23 cellular contexts compared by ENCODE assay signal in the genomic region with DNA sequence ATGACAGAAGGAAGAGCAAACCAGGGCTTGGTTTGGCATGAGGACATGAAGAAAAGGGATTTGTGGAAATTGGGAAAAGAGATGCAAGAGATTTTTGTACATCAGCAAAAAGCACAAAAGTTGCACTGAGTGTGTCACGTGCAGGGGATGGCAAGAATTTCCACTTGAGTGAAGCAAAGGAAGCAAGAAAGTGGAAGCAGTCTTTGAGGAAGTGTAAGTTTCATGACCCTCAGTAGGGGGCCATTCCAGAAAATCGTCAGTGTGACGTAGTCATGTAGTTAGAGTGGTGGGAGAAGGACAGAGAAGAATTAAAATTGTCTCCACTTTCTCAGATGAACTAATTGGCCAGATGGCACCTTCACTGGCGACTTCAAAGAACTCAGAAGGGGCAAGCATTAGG.
A peak's percentile ranks its signal among the peaks of the same experiment; 100 is the strongest.
DNase-seq lines count a peak whose midpoint lies in the region; ATAC-seq and TF ChIP-seq lines count a peak whose summit lies in the region.
"Had no signal": no experiment of that assay in that cellular context is flagged by ENCODE, and none has a peak within 500 bp of the region (broad histone marks: within the 10 kb centered on the region; RNA-seq: fewer than 3 reads in every experiment).

No MANE protein-coding gene starts in this region.

- peaks cover 2% of the 10 kb centered on the region for H3K27me3 Mint-ChIP-seq in GM23338 (ENCODE audit: insufficient read depth, low read depth, poor library complexity)
- no peaks in the 10 kb centered on the region for H3K27me3 Mint-ChIP-seq in stimulated activated memory B cell treated with anti-CD40 and anti-IgM and Interleukin-4, amounts not matched to agents 10 μg/mL and 1 μg/mL and 100 μg/mL, for 72 hours
- H3K27me3 Mint-ChIP-seq: activated CD4-positive, alpha-beta memory T cell treated with anti-CD3 and anti-CD28 coated beads for 36 hours; activated naive CD8-positive, alpha-beta T cell treated with anti-CD3 and anti-CD28 coated beads for 36 hours had no signal

- peaks cover 21% of the 10 kb centered on the region for H3K4me1 Mint-ChIP-seq in GM23338
- peaks cover 36% of the 10 kb centered on the region for H3K4me1 Mint-ChIP-seq in stimulated activated memory B cell treated with anti-CD40 and anti-IgM and Interleukin-4, amounts not matched to agents 10 μg/mL and 1 μg/mL and 100 μg/mL, for 72 hours
- H3K4me1 Mint-ChIP-seq: activated naive CD8-positive, alpha-beta T cell treated with anti-CD3 and anti-CD28 coated beads for 36 hours had no signal

- no peaks in the 10 kb centered on the region for H3K27me3 ChIP-seq in GM23338 (ENCODE audit: insufficient read depth)
- H3K27me3 ChIP-seq: BE2C, brain microvascular endothelial cell, dorsolateral prefrontal cortex, tibial nerve had no signal

- no peak overlapping the region for H3K4me3 ChIP-seq in GM23338
- H3K4me3 ChIP-seq in choroid plexus epithelial cell (ENCODE audit: low read depth, low read length), result no peak overlapping the region
- H3K4me3 ChIP-seq: dorsolateral prefrontal cortex, HAP-1, lower lobe of right lung, smooth muscle cell, tibial nerve had no signal

- H4K20me1 ChIP-seq in GM23338 (replicated peaks; ENCODE audit: insufficient read depth), result no peaks in the 10 kb centered on the region

- no peaks in the 10 kb centered on the region for H3F3A ChIP-seq in GM23338 (replicated peaks; ENCODE audit: low read depth)

- no peak for ATAC-seq in GM23338
- ATAC-seq in stimulated activated memory B cell treated with anti-CD40 and anti-IgM and Interleukin-4, amounts not matched to agents 10 μg/mL and 1 μg/mL and 100 μg/mL, for 72 hours, result peak; percentile 70

- H3K27ac ChIP-seq in GM23338 (ENCODE audit: low read depth), result no peak overlapping the region
- H3K27ac ChIP-seq: brain microvascular endothelial cell, dorsolateral prefrontal cortex, lower lobe of right lung, tibial nerve had no signal

- no peaks in the 10 kb centered on the region for H3K79me2 ChIP-seq in GM23338 (replicated peaks; ENCODE audit: insufficient read depth)

- H3K9me2 ChIP-seq in GM23338 (ENCODE audit: insufficient read depth), result no peaks in the 10 kb centered on the region

- H3K9me3 Mint-ChIP-seq in GM23338, result no peaks in the 10 kb centered on the region
- peaks cover 7% of the 10 kb centered on the region for H3K9me3 Mint-ChIP-seq in stimulated activated memory B cell treated with anti-CD40 and anti-IgM and Interleukin-4, amounts not matched to agents 10 μg/mL and 1 μg/mL and 100 μg/mL, for 72 hours
- H3K9me3 Mint-ChIP-seq: activated CD4-positive, alpha-beta memory T cell treated with anti-CD3 and anti-CD28 coated beads for 36 hours; activated naive CD8-positive, alpha-beta T cell treated with anti-CD3 and anti-CD28 coated beads for 36 hours had no signal

- peak; percentile 17 for DNase-seq in GM23338 (ENCODE audit: low spot score)
- peak; percentile 75 to 88 for DNase-seq in NOMO-1 (lab: John Stamatoyannopoulos, UW; ENCODE audit: unreplicated experiment in 2 of 2)
- DNase-seq in choroid plexus epithelial cell (ENCODE audit: low read depth), result peak; percentile 80
- DNase-seq in putamen (ENCODE audit: low spot score), result no peak
- no peak for DNase-seq in central memory CD4-positive, alpha-beta T cell
- DNase-seq in AG20443 (ENCODE audit: low spot score), result no peak
- no peak for DNase-seq in NCI-H1048 (lab: John Stamatoyannopoulos, UW)
- DNase-seq: activated CD4-positive, alpha-beta memory T cell treated with anti-CD3 and anti-CD28 coated beads for 36 hours; activated naive CD8-positive, alpha-beta T cell treated with anti-CD3 and anti-CD28 coated beads for 36 hours; activated T-cell treated with anti-CD3 and anti-CD28 coated beads, Interleukin-2, amount 50 U/mL, for 48 hours; BE2C; brain microvascular endothelial cell; DMS 273 treated with DMSO at 0.1 percent for 48 hours; dorsolateral prefrontal cortex; erythroblast; lower lobe of right lung; NCI-H1930; NCI-H446 treated with DMSO at 0.1 percent for 48 hours; posterior cingulate gyrus had no signal

- no peak overlapping the region for H3K4me2 ChIP-seq in GM23338
- H3K4me2 ChIP-seq: smooth muscle cell had no signal

- no peak overlapping the region for H2AFZ ChIP-seq in GM23338

- TF ChIP-seq CTCF in GM23338 (conservative IDR thresholded peaks at IDR 0.05; ENCODE audit: low read depth in 2 of 2), result no peak
- TF ChIP-seq CTCF in choroid plexus epithelial cell (conservative IDR thresholded peaks at IDR 0.05; ENCODE audit: low read depth, low read length), result no peak

- H3K36me3 Mint-ChIP-seq in GM23338 (ENCODE audit: low read depth), result no peaks in the 10 kb centered on the region
- H3K36me3 Mint-ChIP-seq in stimulated activated memory B cell treated with anti-CD40 and anti-IgM and Interleukin-4, amounts not matched to agents 10 μg/mL and 1 μg/mL and 100 μg/mL, for 72 hours, result peaks cover 18% of the 10 kb centered on the region
- H3K36me3 Mint-ChIP-seq: activated CD4-positive, alpha-beta memory T cell treated with anti-CD3 and anti-CD28 coated beads for 36 hours; activated naive CD8-positive, alpha-beta T cell treated with anti-CD3 and anti-CD28 coated beads for 36 hours had no signal

- H3K4me3 Mint-ChIP-seq in GM23338, result no peak overlapping the region
- H3K4me3 Mint-ChIP-seq in stimulated activated memory B cell treated with anti-CD40 and anti-IgM and Interleukin-4, amounts not matched to agents 10 μg/mL and 1 μg/mL and 100 μg/mL, for 72 hours, result no peak overlapping the region
- H3K4me3 Mint-ChIP-seq: activated CD4-positive, alpha-beta memory T cell treated with anti-CD3 and anti-CD28 coated beads for 36 hours; activated naive CD8-positive, alpha-beta T cell treated with anti-CD3 and anti-CD28 coated beads for 36 hours had no signal

- H3K4me1 ChIP-seq in GM23338 (ENCODE audit: insufficient read depth), result peaks cover 10% of the 10 kb centered on the region
- H3K4me1 ChIP-seq: BE2C, HAP-1, lower lobe of right lung, tibial nerve had no signal

- H3K36me3 ChIP-seq in GM23338 (ENCODE audit: insufficient read depth), result no peaks in the 10 kb centered on the region
- H3K36me3 ChIP-seq: BE2C, brain microvascular endothelial cell, HAP-1, lower lobe of right lung, tibial nerve had no signal

- no peak overlapping the region; the same call in 1 of the 2 replicates for H3K27ac Mint-ChIP-seq in GM23338
- peak overlapping the region; percentile 69 for H3K27ac Mint-ChIP-seq in stimulated activated memory B cell treated with anti-CD40 and anti-IgM and Interleukin-4, amounts not matched to agents 10 μg/mL and 1 μg/mL and 100 μg/mL, for 72 hours
- H3K27ac Mint-ChIP-seq: activated CD4-positive, alpha-beta memory T cell treated with anti-CD3 and anti-CD28 coated beads for 36 hours; activated naive CD8-positive, alpha-beta T cell treated with anti-CD3 and anti-CD28 coated beads for 36 hours had no signal

TF ChIP-seq in GM23338, 12 proteins besides CTCF, POLR2A, EP300 and RAD21 (continues in another document):
- TF ChIP-seq EZH2phosphoT487 (IDR thresholded peaks at IDR 0.05; ENCODE audit: unreplicated experiment) (no peak), EZH2 (IDR thresholded peaks at IDR 0.05; ENCODE audit: low read depth, unreplicated experiment) (no peak), NANOG (IDR thresholded peaks at IDR 0.05; ENCODE audit: borderline replicate concordance) (no peak), ZNF114 (CRISPR knock-in tag; IDR thresholded peaks at IDR 0.05) (no peak)

Comparison
In these comparisons a context has a peak if more than half of its experiments do, and no peak if none do; other contexts are left out.
1. DNase-seq: peak in GM23338 (single experiment), NOMO-1 (2 of 2) and choroid plexus epithelial cell (single experiment); none in putamen (single experiment), central memory CD4-positive, alpha-beta T cell (single experiment), AG20443 (single experiment) and NCI-H1048 (single experiment).